20 cellular contexts compared by ENCODE assay signal in the genomic region with DNA sequence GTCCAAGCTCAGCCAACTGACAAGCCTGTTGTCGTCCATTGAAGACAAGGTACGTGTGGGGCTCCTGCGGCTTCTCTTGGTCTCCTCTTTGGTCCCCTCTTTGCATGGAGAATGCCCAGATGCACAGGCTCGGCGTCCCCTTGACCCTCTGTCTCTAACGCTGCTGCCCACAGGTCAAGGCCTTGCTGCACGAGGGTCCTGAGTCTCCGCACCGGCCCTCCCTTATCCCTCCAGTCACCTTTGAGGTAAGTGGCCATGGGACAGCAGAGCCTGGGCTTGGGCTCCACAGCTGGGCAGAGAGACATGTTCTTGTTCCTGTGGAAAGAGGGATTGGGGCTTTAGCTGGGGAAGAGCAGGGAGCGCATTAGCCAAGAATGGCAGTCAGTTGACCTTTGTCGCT.
"Had no signal": no experiment of that assay in that cellular context is flagged by ENCODE, and none has a peak within 500 bp of the region (broad histone marks: within the 10 kb centered on the region; RNA-seq: fewer than 3 reads in every experiment).

No MANE protein-coding gene starts in this region.

- H3K27me3 Mint-ChIP-seq: central memory CD8-positive, alpha-beta T cell had no signal

- H3K4me3 Mint-ChIP-seq: activated T-helper 1 cell treated with anti-CD3 and anti-CD28 coated beads, Interleukin-12 subunit alpha, Interleukin-12 subunit beta, Interleukin-2, Interleukin-4 antibody, amounts not matched to agents 30 ng/mL and 10 ng/mL and 1 ng/mL, durations not matched to agents 14 hours and 24 hours and 36 hours; central memory CD8-positive, alpha-beta T cell; nephron progenitor cell; T-helper 1 cell treated with Interleukin-12 subunit alpha and Interleukin-12 subunit beta and Interleukin-4 antibody, amounts not matched to agents 30 μg/mL and 1 μg/mL, for 36 hours had no signal

- DNase-seq: activated CD4-positive, alpha-beta T cell treated with anti-CD3 and anti-CD28 coated beads, Interleukin-2, amount 50 U/mL, for 1 hour; activated CD4-positive, CD25-positive, alpha-beta regulatory T cell treated with anti-CD3 and anti-CD28 coated beads, Interleukin-2, amount 50 U/mL, for 72 hours; activated gamma-delta T cell; activated naive CD4-positive, alpha-beta T cell treated with anti-CD3 and anti-CD28 coated beads, Interleukin-2, amount 50 U/mL, for 16 hours; activated T-cell treated with anti-CD3 and anti-CD28 coated beads for 4 hours; effector CD8-positive, alpha-beta T cell; left lung; mucosa of descending colon; nephron progenitor cell; right lobe of liver; stimulated activated CD4-positive, alpha-beta T cell treated with anti-CD3 and anti-CD28 coated beads, Interleukin-12 subunit alpha, Interleukin-12 subunit beta, amount 100 ng/mL, for 4 hours; stimulated activated CD4-positive, alpha-beta T cell treated with anti-CD3 and anti-CD28 coated beads, Interleukin-4, amount 100 ng/mL, for 1 hour; stomach; SW 1271; T-helper 9 cell; thyroid gland; upper lobe of left lung had no signal

- ATAC-seq: left lung, mucosa of descending colon, right lobe of liver had no signal

- H3K9me3 Mint-ChIP-seq: activated T-helper 1 cell treated with anti-CD3 and anti-CD28 coated beads, Interleukin-12 subunit alpha, Interleukin-12 subunit beta, Interleukin-2, Interleukin-4 antibody, amounts not matched to agents 30 ng/mL and 10 ng/mL and 1 ng/mL, durations not matched to agents 14 hours and 24 hours and 36 hours; central memory CD8-positive, alpha-beta T cell had no signal

- H3K27ac Mint-ChIP-seq: activated T-helper 1 cell treated with anti-CD3 and anti-CD28 coated beads, Interleukin-12 subunit alpha, Interleukin-12 subunit beta, Interleukin-2, Interleukin-4 antibody, amounts not matched to agents 30 ng/mL and 10 ng/mL and 1 ng/mL, durations not matched to agents 14 hours and 24 hours and 36 hours; nephron progenitor cell; T-helper 1 cell treated with Interleukin-12 subunit alpha and Interleukin-12 subunit beta and Interleukin-4 antibody, amounts not matched to agents 30 μg/mL and 1 μg/mL, for 36 hours had no signal
